Comparison of ENCODE assay signal across 1 cellular context in the genomic region with DNA sequence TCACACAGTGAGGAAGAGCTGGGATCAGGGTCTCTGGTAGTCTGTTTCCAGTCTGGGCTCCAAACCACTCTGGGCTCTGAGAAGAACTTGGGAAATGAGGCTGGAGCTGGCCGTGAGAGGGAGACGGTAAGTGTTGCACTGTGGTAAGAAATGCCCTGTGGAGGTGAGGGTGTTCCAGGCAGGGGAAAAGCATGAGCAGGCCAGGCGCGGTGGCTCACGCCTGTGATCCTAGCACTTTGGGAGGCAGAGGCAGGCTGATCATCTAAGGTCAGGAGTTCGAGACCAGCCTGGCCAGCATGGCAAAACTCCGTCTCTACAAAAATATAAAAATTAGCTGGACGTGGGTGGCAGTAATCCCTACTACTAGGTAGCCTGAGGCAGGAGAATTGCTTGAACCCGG.
TF ChIP-seq lines count a peak whose summit lies in the region.

No MANE protein-coding gene starts in this region.

TF ChIP-seq in IMR-90, 13 proteins besides CTCF, POLR2A, EP300 and RAD21:
- TF ChIP-seq MAFK (IDR thresholded peaks at IDR 0.05; ENCODE audit: low read depth, low read length) (no peak), RFX5 (IDR thresholded peaks at IDR 0.05; ENCODE audit: low read depth, low read length) (no peak)
